ENCODE assay signal across 1 cellular context in the genomic region with DNA sequence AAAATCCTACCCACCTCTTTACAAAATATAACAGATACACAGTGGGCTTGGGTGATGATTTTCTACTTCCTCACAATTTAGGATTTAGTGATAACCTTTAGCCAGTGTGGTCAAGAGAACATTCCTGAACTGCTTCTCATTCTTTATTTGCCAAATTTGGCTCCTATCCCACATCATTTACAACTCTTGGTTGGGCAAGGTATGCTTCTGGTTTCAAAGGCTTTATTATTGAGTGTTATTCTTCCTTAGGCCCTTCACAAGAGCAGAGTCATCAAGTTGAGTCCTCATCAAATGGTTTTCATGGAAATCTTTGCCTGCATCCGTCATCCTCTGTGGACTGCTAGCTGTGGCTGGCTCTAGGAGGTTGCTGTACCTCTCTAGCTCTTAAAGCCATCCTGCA.
TF ChIP-seq lines count a peak whose summit lies in the region.

No MANE protein-coding gene starts in this region.

TF ChIP-seq in SK-N-SH, 30 proteins besides CTCF, POLR2A, EP300 and RAD21 (continued from another document):
- TF ChIP-seq ELF1 (IDR thresholded peaks at IDR 0.05), result no peak
- no peak for TF ChIP-seq TCF12 (IDR thresholded peaks at IDR 0.05)
- no peak for TF ChIP-seq MAX (IDR thresholded peaks at IDR 0.05; ENCODE audit: low read depth)
- TF ChIP-seq FOSL2 (IDR thresholded peaks at IDR 0.05; ENCODE audit: borderline replicate concordance, low read depth), result no peak
- no peak for TF ChIP-seq TEAD4 (IDR thresholded peaks at IDR 0.05; ENCODE audit: borderline replicate concordance, insufficient read depth)
- no peak for TF ChIP-seq FOXM1 (IDR thresholded peaks at IDR 0.05; ENCODE audit: low read depth)
- TF ChIP-seq TAF1 (IDR thresholded peaks at IDR 0.05; ENCODE audit: borderline replicate concordance, low read depth, low read length), result no peak
- TF ChIP-seq MXI1 (IDR thresholded peaks at IDR 0.05; ENCODE audit: low read depth, low read length), result no peak
